ENCODE assay signal across 20 cellular contexts in the genomic region with DNA sequence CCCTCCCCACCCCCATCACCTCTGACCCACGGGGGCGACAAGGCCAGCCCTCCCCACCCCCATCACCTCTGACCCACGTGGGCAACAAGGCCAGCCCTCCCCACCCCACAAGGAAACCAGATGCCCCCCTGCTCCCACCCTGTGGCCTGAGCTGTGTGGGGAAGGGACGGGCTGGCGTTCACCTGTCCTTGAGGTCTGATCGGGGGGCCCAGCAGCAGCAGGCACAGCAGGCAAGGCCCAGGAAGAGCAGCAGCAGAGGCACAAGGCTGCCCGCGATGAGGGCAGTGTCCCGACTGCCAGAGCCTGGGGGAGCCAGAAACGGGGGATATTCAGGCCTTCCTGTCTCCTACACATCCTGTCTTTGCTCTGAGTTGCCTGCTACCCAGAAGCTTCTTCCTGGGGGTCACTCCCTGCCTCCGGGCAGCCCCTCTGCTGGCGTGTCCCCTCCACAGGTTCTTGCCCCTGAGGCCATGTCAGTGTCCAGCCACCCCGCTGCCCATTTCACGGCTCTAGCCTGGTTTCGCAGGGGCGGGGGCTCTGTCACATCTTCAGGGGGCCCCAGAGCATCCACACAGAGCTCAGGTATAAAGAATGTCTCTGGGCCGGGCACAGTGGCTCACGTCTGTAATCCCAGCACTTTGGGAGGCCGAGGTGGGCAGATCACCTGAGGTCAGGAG. TPM values are rescaled to one million over a fixed set of nuclear protein-coding genes. Genes with fewer than 3 reads are reported as not detected.
DNase-seq lines count a peak whose midpoint lies in the region; ATAC-seq, FAIRE-seq and TF ChIP-seq lines count a peak whose summit lies in the region.
"Had no signal": no experiment of that assay in that cellular context is flagged by ENCODE, and none has a peak within 500 bp of the region (broad histone marks: within the 10 kb centered on the region; RNA-seq: fewer than 3 reads in every experiment).

No MANE protein-coding gene starts in this region.

- BruUV-seq in K562 (replicated peaks; lab: Mats Ljungman, UMichigan) = no TSS peak

- TF ChIP-seq RAD21 in K562 (CRISPR knock-in tag; conservative IDR thresholded peaks at IDR 0.05 in 1 of 2, IDR thresholded peaks at IDR 0.05 in 1 of 2) = no peak

- TF ChIP-seq POLR2A in K562 (conservative IDR thresholded peaks at IDR 0.05) = no peak

- POLR2A ChIA-PET in K562 (lab: Yijun Ruan, JAX) = interaction anchor here (0.6 kb wide), 1 partner anchor 11 kb away, joined by 3 read pairs; the partner anchor contains the start of gene RILP

- peak overlapping the region; percentile 87 for H3K27ac Mint-ChIP-seq in memory B cell
- H3K27ac Mint-ChIP-seq in stimulated activated naive B cell treated with anti-CD40 and anti-IgM and Interleukin-4, amounts not matched to agents 10 μg/mL and 1 μg/mL and 100 μg/mL, for 72 hours = peak overlapping the region; percentile 25
- no peak overlapping the region for H3K27ac Mint-ChIP-seq in progenitor cell of endocrine pancreas
- H3K27ac Mint-ChIP-seq: activated CD4-positive, alpha-beta T cell treated with anti-CD3 and anti-CD28 coated beads, Interleukin-2, amount 10 ng/mL, durations not matched to agents 7 days and 5 days; activated naive CD8-positive, alpha-beta T cell treated with anti-CD3 and anti-CD28 coated beads for 36 hours; activated T-helper 17 cell treated with anti-CD3 and anti-CD28 coated beads, Interleukin-2, amount 50 U/mL, for 72 hours; natural killer cell treated with Interleukin-12 subunit alpha and Interleukin-12 subunit beta and Interleukin-15 and Interleukin-18, amount 100 ng/mL, for 72 hours had no signal

- H3K27me3 ChIP-seq in K562 (ENCODE audit: control insufficient read depth in 2 of 2, insufficient read depth in 2 of 2, low read length in 2 of 2) = no peaks in the 10 kb centered on the region

- FAIRE-seq in K562 (lab: Jason Lieb, UNC) = no peak
- FAIRE-seq: GM18507 had no signal

- in situ Hi-C loops in K562 (cut with MboI) = no loop called here

- TF ChIP-seq CTCF in K562 (IDR thresholded peaks at IDR 0.05 in 2 of 3, conservative IDR thresholded peaks at IDR 0.05 in 1 of 3; ENCODE audit: insufficient read depth in 2 of 3, low read depth in 1 of 3, low read length in 3 of 3) = no peak
- no peak for TF ChIP-seq CTCF in progenitor cell of endocrine pancreas (IDR thresholded peaks at IDR 0.05; ENCODE audit: unreplicated experiment)

- CTCF ChIA-PET in K562 (lab: Yijun Ruan, JAX; ENCODE audit: low intra/inter-chr PET ratio) = no interaction called here

- no peaks in the 10 kb centered on the region for H3K36me3 ChIP-seq in K562 (ENCODE audit: control insufficient read depth, insufficient read depth, low read length)

- no peak for TF ChIP-seq EP300 in K562 (IDR thresholded peaks at IDR 0.05; ENCODE audit: low read length)

- no peak overlapping the region for H3K27ac ChIP-seq in K562 (ENCODE audit: extremely low read depth, low read depth, low read length)
- H3K27ac ChIP-seq: left ventricle myocardium inferior, SK-N-MC had no signal

- DNase-seq in K562 (ENCODE audit: extremely low read depth in 1 of 4, low spot score in 3 of 4) (no peak), memory B cell (ENCODE audit: low spot score in 2 of 2) (no peak), NCI-H2107 treated with DMSO at 0.1 percent for 48 hours (lab: John Stamatoyannopoulos, UW; ENCODE audit: unreplicated experiment) (no peak), progenitor cell of endocrine pancreas (ENCODE audit: low spot score, unreplicated experiment) (no peak)
- DNase-seq in stimulated activated naive B cell treated with anti-CD40 and anti-IgM and Interleukin-4, amounts not matched to agents 10 μg/mL and 1 μg/mL and 100 μg/mL, for 72 hours = no peak
- DNase-seq: activated CD4-positive, alpha-beta T cell treated with anti-CD3 and anti-CD28 coated beads, Interleukin-2, amount 10 ng/mL, durations not matched to agents 7 days and 5 days; activated naive CD8-positive, alpha-beta T cell treated with anti-CD3 and anti-CD28 coated beads for 36 hours; cerebellar nuclear complex; effector CD4-positive, alpha-beta T cell; foreskin melanocyte; GDM1; HCEC 1CT; KG1; left ventricle myocardium inferior; NCI-H2171 treated with DMSO at 0.1 percent for 48 hours; RPMI8226 had no signal

- H3K9me3 Mint-ChIP-seq in memory B cell = no peaks in the 10 kb centered on the region
- no peaks in the 10 kb centered on the region for H3K9me3 Mint-ChIP-seq in stimulated activated naive B cell treated with anti-CD40 and anti-IgM and Interleukin-4, amounts not matched to agents 10 μg/mL and 1 μg/mL and 100 μg/mL, for 72 hours
- H3K9me3 Mint-ChIP-seq in progenitor cell of endocrine pancreas (ENCODE audit: low read depth) = no peaks in the 10 kb centered on the region
- H3K9me3 Mint-ChIP-seq: activated CD4-positive, alpha-beta T cell treated with anti-CD3 and anti-CD28 coated beads, Interleukin-2, amount 10 ng/mL, durations not matched to agents 7 days and 5 days; activated naive CD8-positive, alpha-beta T cell treated with anti-CD3 and anti-CD28 coated beads for 36 hours; activated T-helper 17 cell treated with anti-CD3 and anti-CD28 coated beads, Interleukin-2, amount 50 U/mL, for 72 hours; natural killer cell treated with Interleukin-12 subunit alpha and Interleukin-12 subunit beta and Interleukin-15 and Interleukin-18, amount 100 ng/mL, for 72 hours had no signal

- H2AFZ ChIP-seq in K562 (ENCODE audit: low read depth, low read length) = no peak overlapping the region

- H3K4me1 Mint-ChIP-seq in memory B cell = peaks cover 2% of the 10 kb centered on the region
- peaks cover 6 to 9% of the 10 kb centered on the region in 2 donors for H3K4me1 Mint-ChIP-seq in stimulated activated naive B cell treated with anti-CD40 and anti-IgM and Interleukin-4, amounts not matched to agents 10 μg/mL and 1 μg/mL and 100 μg/mL, for 72 hours
- peaks cover 1% of the 10 kb centered on the region for H3K4me1 Mint-ChIP-seq in progenitor cell of endocrine pancreas (ENCODE audit: low read depth)
- H3K4me1 Mint-ChIP-seq: activated CD4-positive, alpha-beta T cell treated with anti-CD3 and anti-CD28 coated beads, Interleukin-2, amount 10 ng/mL, durations not matched to agents 7 days and 5 days; activated naive CD8-positive, alpha-beta T cell treated with anti-CD3 and anti-CD28 coated beads for 36 hours; activated T-helper 17 cell treated with anti-CD3 and anti-CD28 coated beads, Interleukin-2, amount 50 U/mL, for 72 hours had no signal

- intact Hi-C loops in K562 (cut with micrococcal nuclease) = no loop called here

- H3K9me3 ChIP-seq in K562 (replicated peaks; ENCODE audit: control insufficient read depth, insufficient read depth, low read depth, low read length) = no peaks in the 10 kb centered on the region
- H3K9me3 ChIP-seq: left ventricle myocardium inferior had no signal

- peaks cover 0 to 34% of the 10 kb centered on the region in 2 experiments; a peak in 2 of 5 replicates for H3K4me1 ChIP-seq in K562 (replicated peaks in 1 of 2; ENCODE audit: control insufficient read depth in 2 of 2, insufficient read depth in 2 of 2, low read length in 2 of 2)

- no peak for ATAC-seq in K562
- ATAC-seq in memory B cell (ENCODE audit: low read depth) = no peak
- ATAC-seq in stimulated activated naive B cell treated with anti-CD40 and anti-IgM and Interleukin-4, amounts not matched to agents 10 μg/mL and 1 μg/mL and 100 μg/mL, for 72 hours (replicated peaks) = no peak
- ATAC-seq: activated T-helper 17 cell treated with anti-CD3 and anti-CD28 coated beads, Interleukin-2, amount 50 U/mL, for 72 hours; natural killer cell treated with Interleukin-12 subunit alpha and Interleukin-12 subunit beta and Interleukin-15 and Interleukin-18, amount 100 ng/mL, for 72 hours had no signal

- 86% methylated on average over 13 of the region's 19 CpGs for WGBS in K562 (ENCODE audit: insufficient coverage, low coverage, missing lambda C conversion rate)

- H3K36me3 Mint-ChIP-seq in memory B cell (no peaks in the 10 kb centered on the region), progenitor cell of endocrine pancreas (ENCODE audit: insufficient read depth) (no peaks in the 10 kb centered on the region)
- peaks cover 34 to 59% of the 10 kb centered on the region in 2 donors for H3K36me3 Mint-ChIP-seq in stimulated activated naive B cell treated with anti-CD40 and anti-IgM and Interleukin-4, amounts not matched to agents 10 μg/mL and 1 μg/mL and 100 μg/mL, for 72 hours
- H3K36me3 Mint-ChIP-seq: activated naive CD8-positive, alpha-beta T cell treated with anti-CD3 and anti-CD28 coated beads for 36 hours; natural killer cell treated with Interleukin-12 subunit alpha and Interleukin-12 subunit beta and Interleukin-15 and Interleukin-18, amount 100 ng/mL, for 72 hours had no signal

- no peaks in the 10 kb centered on the region for H3K27me3 Mint-ChIP-seq in memory B cell
- H3K27me3 Mint-ChIP-seq in stimulated activated naive B cell treated with anti-CD40 and anti-IgM and Interleukin-4, amounts not matched to agents 10 μg/mL and 1 μg/mL and 100 μg/mL, for 72 hours = no peaks in the 10 kb centered on the region
- H3K27me3 Mint-ChIP-seq in progenitor cell of endocrine pancreas = peaks cover 3% of the 10 kb centered on the region
- H3K27me3 Mint-ChIP-seq: activated CD4-positive, alpha-beta T cell treated with anti-CD3 and anti-CD28 coated beads, Interleukin-2, amount 10 ng/mL, durations not matched to agents 7 days and 5 days; activated naive CD8-positive, alpha-beta T cell treated with anti-CD3 and anti-CD28 coated beads for 36 hours; activated T-helper 17 cell treated with anti-CD3 and anti-CD28 coated beads, Interleukin-2, amount 50 U/mL, for 72 hours; natural killer cell treated with Interleukin-12 subunit alpha and Interleukin-12 subunit beta and Interleukin-15 and Interleukin-18, amount 100 ng/mL, for 72 hours had no signal

- peak overlapping the region in 1 of 2 experiments; percentile 55; a peak in 2 of 4 replicates for H3K9ac ChIP-seq in K562 (ENCODE audit: insufficient read depth in 1 of 2, low read depth in 2 of 2, low read length in 2 of 2)

- H3K4me2 ChIP-seq in K562 (ENCODE audit: insufficient read depth, low read length) = no peak overlapping the region

- no peaks in the 10 kb centered on the region for H3K79me2 ChIP-seq in K562 (ENCODE audit: control insufficient read depth, insufficient read depth, low read length)

- H3K4me3 ChIP-seq in K562 = no peak overlapping the region
- H3K4me3 ChIP-seq: left ventricle myocardium inferior, SK-N-MC had no signal

- no peak overlapping the region for H3K4me3 Mint-ChIP-seq in memory B cell
- H3K4me3 Mint-ChIP-seq in stimulated activated naive B cell treated with anti-CD40 and anti-IgM and Interleukin-4, amounts not matched to agents 10 μg/mL and 1 μg/mL and 100 μg/mL, for 72 hours = no peak overlapping the region
- H3K4me3 Mint-ChIP-seq in progenitor cell of endocrine pancreas (ENCODE audit: low read depth) = no peak overlapping the region
- H3K4me3 Mint-ChIP-seq: activated CD4-positive, alpha-beta T cell treated with anti-CD3 and anti-CD28 coated beads, Interleukin-2, amount 10 ng/mL, durations not matched to agents 7 days and 5 days; activated naive CD8-positive, alpha-beta T cell treated with anti-CD3 and anti-CD28 coated beads for 36 hours; activated T-helper 17 cell treated with anti-CD3 and anti-CD28 coated beads, Interleukin-2, amount 50 U/mL, for 72 hours; natural killer cell treated with Interleukin-12 subunit alpha and Interleukin-12 subunit beta and Interleukin-15 and Interleukin-18, amount 100 ng/mL, for 72 hours had no signal

- no peaks in the 10 kb centered on the region for H3K9me1 ChIP-seq in K562 (ENCODE audit: control insufficient read depth, insufficient read depth, low read length)

- no peaks in the 10 kb centered on the region for H4K20me1 ChIP-seq in K562 (replicated peaks; ENCODE audit: control insufficient read depth, insufficient read depth, low read length)

RNA-seq across cellular contexts. Expression of gene SCARF1, which starts 6.8 kb away (rescaled TPM):
- total RNA-seq in K562 (2011; cell fraction: chromatin; rRNA removed; ENCODE audit: low replicate concordance) = 3.7 and 12.1 TPM in 2 replicates
- 6.1 and 10.0 TPM in 2 replicates for total RNA-seq in K562 (2011; cell fraction: nucleolus; rRNA removed)
- 5.3 and 5.6 TPM in 2 replicates for total RNA-seq in K562 (2011; cell fraction: nucleoplasm; rRNA removed)
- total RNA-seq in K562 (2014; rRNA removed) (0.57 and 0.95 TPM in 2 replicates), K562 (2014; rRNA removed; fragmentation: Illumina TruSeq; extraction: Trizol) (0.19 and 0.36 TPM in 2 replicates), K562 (2015; rRNA removed; fragmentation: Illumina TruSeq; extraction: Trizol) (0.75 and 0.94 TPM in 2 replicates), K562 (2021) (1.0 and 1.5 TPM in 2 replicates), progenitor cell of endocrine pancreas (0.43 and 0.69 TPM in 2 replicates)
- polyA plus RNA-seq in K562 (2011; rRNA removed) (0.63 and 1.0 TPM in 2 replicates), K562 (2014; fragmentation: Illumina TruSeq; extraction: Trizol) (0.16 and 0.44 TPM in 2 replicates), K562 (2014; fragmentation: Nextera tagmentation; extraction: Ambion mirVana) (under 1 TPM; 0.04 to 0.08 TPM), K562 (2014; rRNA removed) (0.80 and 2.1 TPM in 2 replicates)
- 0.62 and 1.4 TPM in 2 replicates for polyA plus RNA-seq in K562 (2011; cell fraction: cytosol; rRNA removed)
- polyA plus RNA-seq in K562 (2011; cell fraction: nucleus; rRNA removed) = 5.9 and 9.9 TPM in 2 replicates
- 1.3 and 6.9 TPM in 2 replicates for polyA plus RNA-seq in K562 (2012)
- polyA minus RNA-seq in K562 (2011; rRNA and poly(A)+ RNA removed) = 0.09 and 0.25 TPM in 2 replicates
- polyA minus RNA-seq in K562 (2011; cell fraction: cytosol; rRNA and poly(A)+ RNA removed) = 0.67 and 1.0 TPM in 2 replicates
- polyA minus RNA-seq in K562 (2011; cell fraction: nucleus; rRNA and poly(A)+ RNA removed) = 1.6 and 1.9 TPM in 2 replicates

RNA-seq across cellular contexts. Expression of gene SLC43A2, which starts 10.1 kb away (rescaled TPM):
- 20.6 and 51.1 TPM in 2 replicates for total RNA-seq in K562 (2011; cell fraction: chromatin; rRNA removed; ENCODE audit: low replicate concordance)
- total RNA-seq in K562 (2011; cell fraction: nucleolus; rRNA removed) = 34.0 and 41.2 TPM in 2 replicates
- 21.8 and 28.6 TPM in 2 replicates for total RNA-seq in K562 (2011; cell fraction: nucleoplasm; rRNA removed)
- 6.2 and 6.6 TPM in 2 replicates for total RNA-seq in K562 (2014; rRNA removed)
- 2.9 and 3.4 TPM in 2 replicates for total RNA-seq in K562 (2014; rRNA removed; fragmentation: Illumina TruSeq; extraction: Trizol)
- 2.5 TPM in 2 replicates for total RNA-seq in K562 (2015; rRNA removed; fragmentation: Illumina TruSeq; extraction: Trizol)
- total RNA-seq in K562 (2021) = 9.4 and 10.2 TPM in 2 replicates
- 4.2 and 9.0 TPM in 2 replicates for polyA plus RNA-seq in K562 (2011; rRNA removed)
- polyA plus RNA-seq in K562 (2011; cell fraction: cytosol; rRNA removed) = 5.7 and 11.9 TPM in 2 replicates
- 5.7 and 7.6 TPM in 2 replicates for polyA plus RNA-seq in K562 (2011; cell fraction: nucleus; rRNA removed)
- 5.3 and 6.5 TPM in 2 replicates for polyA plus RNA-seq in K562 (2012)
- 3.6 and 6.5 TPM in 2 replicates for polyA plus RNA-seq in K562 (2014; fragmentation: Illumina TruSeq; extraction: Trizol)
- polyA plus RNA-seq in K562 (2014; fragmentation: Nextera tagmentation; extraction: Ambion mirVana) = under 1 TPM; 0.03 to 0.04 TPM
- polyA plus RNA-seq in K562 (2014; rRNA removed) = 5.8 and 6.4 TPM in 2 replicates
- polyA minus RNA-seq in K562 (2011; rRNA and poly(A)+ RNA removed) = 5.2 and 7.1 TPM in 2 replicates
- 5.4 and 11.7 TPM in 2 replicates for polyA minus RNA-seq in K562 (2011; cell fraction: cytosol; rRNA and poly(A)+ RNA removed)
- polyA minus RNA-seq in K562 (2011; cell fraction: nucleus; rRNA and poly(A)+ RNA removed) = 7.9 TPM in 2 replicates
- total RNA-seq in progenitor cell of endocrine pancreas = 21.1 and 21.9 TPM in 2 replicates

RNA-seq across cellular contexts. Expression of gene RILP, which starts 10.9 kb away (rescaled TPM):
- 15.7 and 47.1 TPM in 2 replicates for total RNA-seq in K562 (2011; cell fraction: chromatin; rRNA removed; ENCODE audit: low replicate concordance)
- total RNA-seq in K562 (2011; cell fraction: nucleolus; rRNA removed) = 41.4 and 44.9 TPM in 2 replicates
- total RNA-seq in K562 (2011; cell fraction: nucleoplasm; rRNA removed) = 19.0 and 24.0 TPM in 2 replicates
- total RNA-seq in K562 (2014; rRNA removed) (54.9 and 66.3 TPM in 2 replicates), K562 (2014; rRNA removed; fragmentation: Illumina TruSeq; extraction: Trizol) (14.1 and 15.3 TPM in 2 replicates), K562 (2015; rRNA removed; fragmentation: Illumina TruSeq; extraction: Trizol) (27.8 and 27.9 TPM in 2 replicates), K562 (2021) (41.3 and 45.4 TPM in 2 replicates), progenitor cell of endocrine pancreas (1.2 and 1.5 TPM in 2 replicates)
- polyA plus RNA-seq in K562 (2011; rRNA removed) (22.8 and 23.0 TPM in 2 replicates), K562 (2014; fragmentation: Illumina TruSeq; extraction: Trizol) (29.9 and 40.4 TPM in 2 replicates), K562 (2014; fragmentation: Nextera tagmentation; extraction: Ambion mirVana) (1 to 10 TPM in 1 of 2 experiments, under 1 TPM in 1; 0.75 to 2.2 TPM), K562 (2014; rRNA removed) (43.4 and 46.6 TPM in 2 replicates)
- 18.3 and 40.5 TPM in 2 replicates for polyA plus RNA-seq in K562 (2011; cell fraction: cytosol; rRNA removed)
- 40.5 and 69.5 TPM in 2 replicates for polyA plus RNA-seq in K562 (2011; cell fraction: nucleus; rRNA removed)
- polyA plus RNA-seq in K562 (2012) = 30.0 and 68.3 TPM in 2 replicates
- 6.7 and 9.9 TPM in 2 replicates for polyA minus RNA-seq in K562 (2011; rRNA and poly(A)+ RNA removed)
- polyA minus RNA-seq in K562 (2011; cell fraction: cytosol; rRNA and poly(A)+ RNA removed) = 13.5 and 15.9 TPM in 2 replicates
- 11.6 and 14.0 TPM in 2 replicates for polyA minus RNA-seq in K562 (2011; cell fraction: nucleus; rRNA and poly(A)+ RNA removed)

RNA-seq across cellular contexts. Expression of gene PRPF8, which starts 45.9 kb away (rescaled TPM):
- total RNA-seq in K562 (2011; cell fraction: chromatin; rRNA removed; ENCODE audit: low replicate concordance) = 654 and 969 TPM in 2 replicates
- total RNA-seq in K562 (2011; cell fraction: nucleolus; rRNA removed) = 322 and 340 TPM in 2 replicates
- 351 and 363 TPM in 2 replicates for total RNA-seq in K562 (2011; cell fraction: nucleoplasm; rRNA removed)
- total RNA-seq in K562 (2014; rRNA removed) (85.9 and 111 TPM in 2 replicates), K562 (2014; rRNA removed; fragmentation: Illumina TruSeq; extraction: Trizol) (64.3 and 72.1 TPM in 2 replicates), K562 (2015; rRNA removed; fragmentation: Illumina TruSeq; extraction: Trizol) (64.6 and 74.2 TPM in 2 replicates), K562 (2021) (278 and 294 TPM in 2 replicates), progenitor cell of endocrine pancreas (367 and 378 TPM in 2 replicates)
- polyA plus RNA-seq in K562 (2011; rRNA removed) (64.3 and 160 TPM in 2 replicates), K562 (2014; fragmentation: Illumina TruSeq; extraction: Trizol) (208 and 224 TPM in 2 replicates), K562 (2014; fragmentation: Nextera tagmentation; extraction: Ambion mirVana) (100 to 1,000 TPM; 128 to 174 TPM), K562 (2014; rRNA removed) (77.2 and 85.9 TPM in 2 replicates)
- polyA plus RNA-seq in K562 (2011; cell fraction: cytosol; rRNA removed) = 111 and 123 TPM in 2 replicates
- 279 and 287 TPM in 2 replicates for polyA plus RNA-seq in K562 (2011; cell fraction: nucleus; rRNA removed)
- polyA plus RNA-seq in K562 (2012) = 137 and 179 TPM in 2 replicates
- 219 and 329 TPM in 2 replicates for polyA minus RNA-seq in K562 (2011; rRNA and poly(A)+ RNA removed)
- 406 and 503 TPM in 2 replicates for polyA minus RNA-seq in K562 (2011; cell fraction: cytosol; rRNA and poly(A)+ RNA removed)
- polyA minus RNA-seq in K562 (2011; cell fraction: nucleus; rRNA and poly(A)+ RNA removed) = 87.5 and 163 TPM in 2 replicates
